8 cellular contexts compared by ENCODE assay signal in the genomic region with DNA sequence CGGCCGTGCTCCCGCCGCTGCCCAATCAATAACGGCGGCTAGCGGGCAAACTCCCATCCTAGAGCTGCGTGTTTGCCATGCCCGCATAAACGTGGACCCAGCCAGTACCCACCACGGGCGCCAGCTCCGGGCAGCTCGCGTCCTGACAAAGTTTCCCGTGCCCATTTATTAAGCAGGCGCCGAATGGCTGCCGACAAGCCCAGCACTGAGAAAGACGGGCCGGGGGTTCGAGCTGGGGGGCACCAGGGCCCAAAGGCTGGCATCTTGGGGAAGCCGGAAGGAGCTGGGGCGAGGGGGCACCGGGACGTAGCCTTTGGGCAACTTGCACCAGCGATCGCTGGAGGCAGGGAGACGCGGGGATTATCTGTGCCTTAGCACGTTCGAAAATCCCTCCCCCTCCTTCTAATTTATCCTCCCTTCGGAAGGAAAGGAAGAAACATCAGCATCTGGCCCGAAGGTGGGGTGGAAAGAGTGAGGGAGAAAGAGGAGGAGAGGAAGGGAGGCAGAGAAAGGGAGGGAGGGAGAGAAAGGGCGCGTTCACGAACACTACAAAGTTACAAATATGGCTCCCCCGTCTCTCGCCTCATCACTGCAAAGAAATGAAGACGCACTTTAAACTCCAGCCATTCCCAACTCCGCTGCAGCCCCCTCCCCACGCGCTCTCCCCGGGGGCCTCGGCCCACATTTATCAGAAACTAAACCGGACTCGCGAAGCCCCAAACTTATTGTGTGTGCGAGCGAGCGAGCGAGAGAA. TPM values are rescaled to one million over a fixed set of nuclear protein-coding genes. Genes with fewer than 3 reads are reported as not detected.
DNase-seq lines count a peak whose midpoint lies in the region; ATAC-seq, FAIRE-seq and TF ChIP-seq lines count a peak whose summit lies in the region.

No MANE protein-coding gene starts in this region.

- H3K4me1 ChIP-seq in Peyer's patch (peaks cover 0 to 27% (median 15%) of the 10 kb centered on the region in 4 donors), pancreas (peaks cover 20 to 22% (median 21%) of the 10 kb centered on the region in 3 donors)

- no peaks in the 10 kb centered on the region for H3K9me3 Mint-ChIP-seq in activated naive CD8-positive, alpha-beta T cell treated with anti-CD3 and anti-CD28 coated beads, Interleukin-2, amount 10 ng/mL, durations not matched to agents 7 days and 5 days

- H3K9me3 ChIP-seq in Peyer's patch (no peaks in the 10 kb centered on the region), pancreas (no peaks in the 10 kb centered on the region)

- H3K4me3 Mint-ChIP-seq in activated naive CD8-positive, alpha-beta T cell treated with anti-CD3 and anti-CD28 coated beads, Interleukin-2, amount 10 ng/mL, durations not matched to agents 7 days and 5 days = peak overlapping the region; percentile 94

- intact Hi-C loops in Right ventricle myocardium superior (cut with DNase I) (loop anchor here (5.0 to 10.0 kb wide), 2 partner anchors 37 to 85 kb away; no protein-coding TSS in a partner anchor), pancreas (cut with DNase I) (loop anchor here in 1 of 3 donors (5.0 kb wide), 1 partner anchor 32 kb away; no protein-coding TSS in a partner anchor)

- peaks cover 7% of the 10 kb centered on the region for H3K36me3 Mint-ChIP-seq in activated naive CD8-positive, alpha-beta T cell treated with anti-CD3 and anti-CD28 coated beads, Interleukin-2, amount 10 ng/mL, durations not matched to agents 7 days and 5 days

- H3K4me3 ChIP-seq in H7 (ENCODE audit: insufficient read depth, low read depth, low read length) = peak overlapping the region; percentile 99
- peak overlapping the region; percentile 86 to 96 (median 92) for H3K4me3 ChIP-seq in Peyer's patch
- H3K4me3 ChIP-seq in pancreas = peak overlapping the region; percentile 71 to 90 (median 86)

- DNase-seq in C1 segment of cervical spinal cord (lab: John Stamatoyannopoulos, UW) = peak in 11 of 14 donors; percentile 43 to 84 (median 67)
- DNase-seq in H7 = peak; percentile 70
- peak; percentile 47 to 68 (median 62) for DNase-seq in Peyer's patch
- DNase-seq in activated naive CD8-positive, alpha-beta T cell treated with anti-CD3 and anti-CD28 coated beads, Interleukin-2, amount 10 ng/mL, durations not matched to agents 7 days and 5 days = peak; percentile 64
- peak; percentile 60 for DNase-seq in Right ventricle myocardium superior
- peak; percentile 35 to 78 (median 62) for DNase-seq in pancreas

- WGBS in pancreas, 2 donors = 1% methylated on average over 52 of the region's 52 CpGs

- no peaks in the 10 kb centered on the region for H3K27me3 Mint-ChIP-seq in activated naive CD8-positive, alpha-beta T cell treated with anti-CD3 and anti-CD28 coated beads, Interleukin-2, amount 10 ng/mL, durations not matched to agents 7 days and 5 days

- TF ChIP-seq POLR2A in Peyer's patch (IDR thresholded peaks at IDR 0.05) = no peak

- H3K4me1 Mint-ChIP-seq in activated naive CD8-positive, alpha-beta T cell treated with anti-CD3 and anti-CD28 coated beads, Interleukin-2, amount 10 ng/mL, durations not matched to agents 7 days and 5 days = peaks cover 38% of the 10 kb centered on the region

- no peak for ATAC-seq in activated naive CD8-positive, alpha-beta T cell treated with anti-CD3 and anti-CD28 coated beads, Interleukin-2, amount 10 ng/mL, durations not matched to agents 7 days and 5 days (ENCODE audit: low read depth)
- ATAC-seq in Right ventricle myocardium superior (ENCODE audit: poor library complexity) = peak; percentile 28
- ATAC-seq in pancreas = peak; percentile 1 to 5 (median 2)
- ATAC-seq in HG03571 (IDR thresholded peaks at IDR 0.05; ENCODE audit: unreplicated experiment) = no peak
- no peak for ATAC-seq in GM21576 (IDR thresholded peaks at IDR 0.05; ENCODE audit: unreplicated experiment)

- peaks cover 4% of the 10 kb centered on the region for H3K36me3 ChIP-seq in H7 (replicated peaks; ENCODE audit: control insufficient read depth, insufficient read depth, low read length)
- no peaks in the 10 kb centered on the region for H3K36me3 ChIP-seq in Peyer's patch
- no peaks in the 10 kb centered on the region for H3K36me3 ChIP-seq in pancreas

- peak overlapping the region; percentile 94 for H3K27ac Mint-ChIP-seq in activated naive CD8-positive, alpha-beta T cell treated with anti-CD3 and anti-CD28 coated beads, Interleukin-2, amount 10 ng/mL, durations not matched to agents 7 days and 5 days

- FAIRE-seq in pancreas (lab: Jason Lieb, UNC) = no peak

- H3K27me3 ChIP-seq in H7 (ENCODE audit: control insufficient read depth, insufficient read depth, low read length) (peaks cover 20% of the 10 kb centered on the region), Peyer's patch (no peaks in the 10 kb centered on the region), pancreas (no peaks in the 10 kb centered on the region)

- TF ChIP-seq CTCF in Peyer's patch (IDR thresholded peaks at IDR 0.05) = no peak
- TF ChIP-seq CTCF in pancreas (IDR thresholded peaks at IDR 0.05) = no peak

- POLR2A ChIA-PET in activated naive CD8-positive, alpha-beta T cell treated with anti-CD3 and anti-CD28 coated beads, Interleukin-2, amount 10 ng/mL, durations not matched to agents 7 days and 5 days (lab: Charles Lee) = interaction anchor here (0.8 to 9.3 kb wide), 7 partner anchors 9 to 340 kb away, joined by 3 to 95 read pairs (median 3); no protein-coding TSS in a partner anchor

- peak overlapping the region; percentile 94 to 99 (median 98) for H3K27ac ChIP-seq in Peyer's patch
- peak overlapping the region; percentile 98 to 100 (median 99) for H3K27ac ChIP-seq in pancreas

RNA-seq across cellular contexts. Expression of a gene that starts 1.1 kb away (rescaled TPM):
- 107 and 138 TPM in 2 replicates for total RNA-seq in H7 (2014; rRNA removed; shearing (Covaris generic))
- 10 to 100 TPM; 38.2 to 90.8 (median 40.1) TPM for total RNA-seq in Peyer's patch
- total RNA-seq in activated naive CD8-positive, alpha-beta T cell treated with anti-CD3 and anti-CD28 coated beads, Interleukin-2, amount 10 ng/mL, durations not matched to agents 7 days and 5 days = 100 to 1,000 TPM; 174 to 177 TPM
- 118 TPM for total RNA-seq in Right ventricle myocardium superior
- total RNA-seq in pancreas = 10 to 100 TPM; 26.9 to 64.3 (median 41.4) TPM
- polyA plus RNA-seq in pancreas = 10 to 100 TPM; 26.0 to 42.3 TPM

Comparison
In these comparisons a context has a peak if more than half of its experiments do, and no peak if none do; other contexts are left out.
1. ATAC-seq: peak in Right ventricle myocardium superior (single experiment) and pancreas (4 of 4); none in activated naive CD8-positive, alpha-beta T cell treated with anti-CD3 and anti-CD28 coated beads, Interleukin-2, amount 10 ng/mL, durations not matched to agents 7 days and 5 days (single experiment), HG03571 (single experiment) and GM21576 (single experiment).
2. Peak in every context shown above with its lines, with median percentiles within 50 percentile points of each other: DNase-seq and H3K4me3 ChIP-seq.